31 cellular contexts compared by ENCODE assay signal in the genomic region with DNA sequence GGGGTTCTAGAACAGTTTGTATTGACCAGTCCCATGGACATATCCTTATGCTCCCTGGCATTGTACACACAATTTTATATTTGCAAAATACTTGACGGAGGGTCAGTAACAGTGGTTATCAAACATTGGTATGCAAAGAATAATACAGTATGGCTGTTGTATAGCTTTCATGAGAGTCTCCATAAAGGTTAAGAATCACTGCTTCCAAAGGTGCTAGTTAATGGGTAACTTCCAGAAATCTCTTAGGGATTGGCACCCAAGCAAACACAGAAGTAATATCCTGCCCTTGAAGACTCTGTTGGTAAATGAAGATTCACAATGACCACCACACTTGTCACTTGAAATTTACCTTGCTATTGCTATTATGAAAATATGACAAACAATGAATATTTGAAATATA.
"Had no signal": no experiment of that assay in that cellular context is flagged by ENCODE, and none has a peak within 500 bp of the region (broad histone marks: within the 10 kb centered on the region; RNA-seq: fewer than 3 reads in every experiment).

No MANE protein-coding gene starts in this region.

- H3K4me3 ChIP-seq: neural progenitor cell, ovary, psoas muscle, right lobe of liver, sigmoid colon, smooth muscle cell, spleen, suprapubic skin, testis, tibial artery, transverse colon, upper lobe of left lung, vagina had no signal

- H3K9me3 ChIP-seq: ovary, psoas muscle, right lobe of liver, sigmoid colon, spleen, suprapubic skin, testis, tibial artery, transverse colon, upper lobe of left lung, vagina had no signal

- H3K4me1 ChIP-seq: parathyroid adenoma, psoas muscle, sigmoid colon, spleen, suprapubic skin, upper lobe of left lung, vagina had no signal

- DNase-seq: naive thymus-derived CD8-positive, alpha-beta T cell; nephron progenitor cell; occipital lobe; ovary; posterior cingulate gyrus; psoas muscle; right cardiac atrium; right lobe of liver; sigmoid colon; spleen; stimulated activated CD4-positive, alpha-beta T cell treated with anti-CD3 and anti-CD28 coated beads, Interleukin-12 subunit alpha, Interleukin-12 subunit beta, amount 100 ng/mL, for 4 hours; stimulated activated CD4-positive, alpha-beta T cell treated with anti-CD3 and anti-CD28 coated beads, Interleukin-1b, Interleukin-23, amount 100 ng/mL, for 48 hours; stimulated activated CD4-positive, alpha-beta T cell treated with anti-CD3 and anti-CD28 coated beads, Interleukin-4, amount 100 ng/mL, for 1 hour; stimulated activated CD4-positive, alpha-beta T cell treated with anti-CD3 and anti-CD28 coated beads, Interleukin-4, amount 100 ng/mL, for 4 hours; stimulated activated CD8-positive, alpha-beta memory T cell treated with anti-CD3 and anti-CD28 coated beads, Interleukin-4, amount 100 ng/mL, for 48 hours; stimulated activated naive CD4-positive, alpha-beta T cell; stimulated activated naive CD8-positive, alpha-beta T cell treated with anti-CD3 and anti-CD28 coated beads, Interleukin-15, amount 100 ng/mL, for 72 hours; stimulated activated naive CD8-positive, alpha-beta T cell treated with anti-CD3 and anti-CD28 coated beads, Interleukin-15, Interleukin-2, amounts not matched to agents 100 U/mL and 50 U/mL, for 24 hours; substantia nigra; testis; tibial artery; transverse colon; upper lobe of left lung had no signal

- ATAC-seq: naive thymus-derived CD8-positive, alpha-beta T cell; natural killer cell treated with Interleukin-12 subunit alpha and Interleukin-12 subunit beta and Interleukin-15 and Interleukin-18, amount 100 ng/mL, for 72 hours; psoas muscle; right cardiac atrium; right lobe of liver; stimulated activated memory B cell treated with anti-CD40 and anti-IgM and Interleukin-4, amounts not matched to agents 10 μg/mL and 1 μg/mL and 100 μg/mL, for 72 hours; stimulated activated naive CD8-positive, alpha-beta T cell treated with anti-CD3 and anti-CD28 coated beads, Interleukin-15, amount 100 ng/mL, for 72 hours; stimulated activated naive CD8-positive, alpha-beta T cell treated with anti-CD3 and anti-CD28 coated beads, Interleukin-15, Interleukin-2, amounts not matched to agents 100 U/mL and 50 U/mL, for 24 hours had no signal

- FAIRE-seq: urothelium cell line had no signal

- H3K36me3 ChIP-seq: neural progenitor cell, ovary, right lobe of liver had no signal

- H3K27me3 ChIP-seq: neural progenitor cell, ovary, right lobe of liver, sigmoid colon, spleen, suprapubic skin, testis, tibial artery, transverse colon, upper lobe of left lung, vagina had no signal

- H3K27ac ChIP-seq: neural progenitor cell, ovary, parathyroid adenoma, psoas muscle, right lobe of liver, sigmoid colon, spleen, suprapubic skin, testis, tibial artery, transverse colon, upper lobe of left lung, vagina had no signal
